ENCODE assay signal across 8 cellular contexts in the genomic region with DNA sequence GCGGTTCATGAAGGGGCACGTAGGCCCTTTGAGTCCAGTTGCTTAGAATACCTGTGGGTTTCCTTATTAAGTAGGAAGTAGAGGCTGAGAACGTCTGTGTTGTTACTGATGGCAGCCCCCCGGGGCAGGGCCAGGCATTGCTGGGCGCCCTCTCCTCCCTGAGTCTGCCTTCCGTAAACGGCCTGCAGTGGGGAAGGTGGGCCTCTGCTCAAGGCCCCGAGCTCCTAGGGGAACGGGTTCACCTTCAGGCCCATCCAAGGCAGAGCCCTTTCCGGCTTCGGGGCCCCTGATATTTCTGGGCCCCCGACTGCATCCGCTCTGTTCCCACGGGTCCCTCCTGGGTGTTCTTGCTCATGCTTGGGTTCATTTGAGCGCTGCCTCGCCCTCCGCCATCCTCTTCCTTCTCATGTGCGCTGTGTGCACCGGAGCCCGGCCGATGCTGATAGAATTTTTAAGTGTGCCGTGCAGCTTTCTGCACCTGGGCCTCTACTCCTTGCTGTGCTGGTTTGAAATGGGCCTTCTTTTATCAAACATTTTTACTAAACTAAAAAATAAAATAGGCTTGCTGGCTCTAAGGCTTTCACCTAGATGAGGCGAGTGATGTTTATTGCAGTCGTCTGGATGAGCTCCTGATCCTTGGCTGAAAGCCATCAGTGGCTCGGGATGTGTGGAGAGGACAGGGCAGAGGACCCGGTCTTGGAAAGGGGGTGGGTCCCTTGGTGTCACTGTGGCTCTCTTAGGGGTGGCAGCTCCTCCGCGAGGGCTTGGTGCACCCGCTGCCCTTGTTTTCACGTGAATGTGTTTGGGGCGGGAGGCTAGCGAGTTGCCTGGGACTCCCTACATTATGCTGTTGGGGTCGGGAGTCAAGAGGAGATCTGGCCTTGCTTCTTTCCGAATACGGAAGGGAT. TPM values are rescaled to one million over a fixed set of nuclear protein-coding genes. Genes with fewer than 3 reads are reported as not detected.
DNase-seq lines count a peak whose midpoint lies in the region; ATAC-seq, FAIRE-seq and TF ChIP-seq lines count a peak whose summit lies in the region.

No MANE protein-coding gene starts in this region.

- H3K4me2 ChIP-seq in H1 (ENCODE audit: insufficient read depth in 1 of 2, low read depth in 2 of 2, low read length in 2 of 2) (peak overlapping the region; percentile 11 to 36; a peak in 3 of 4 replicates), smooth muscle cell (peak overlapping the region; percentile 48)

- intact Hi-C loops in CD8-positive, alpha-beta T cell (cut with DNase I, micrococcal nuclease): loop anchor here in 1 of 2 experiments (2.0 kb wide), 1 partner anchor 16 kb away; no protein-coding TSS in a partner anchor
- intact Hi-C loops in lower leg skin (cut with DNase I; ENCODE audit: low total_unique reads): no loop called here

- H3K4me1 ChIP-seq in CD8-positive, alpha-beta T cell (ENCODE audit: insufficient read depth, low read length): peaks cover 68% of the 10 kb centered on the region
- H3K4me1 ChIP-seq in NT2/D1 (ENCODE audit: insufficient read depth, insufficient read length) (peaks cover 31% of the 10 kb centered on the region), H1 (replicated peaks in 1 of 4; ENCODE audit: control insufficient read depth in 3 of 4, insufficient read depth in 4 of 4, low read length in 3 of 4) (peaks cover 0 to 13% (median 7%) of the 10 kb centered on the region in 4 experiments; a peak in 6 of 7 replicates), smooth muscle cell (ENCODE audit: low read depth) (no peaks in the 10 kb centered on the region)

- no peak for TF ChIP-seq EP300 in H1 (IDR thresholded peaks at IDR 0.05; ENCODE audit: borderline replicate concordance in 1 of 2, low read depth in 2 of 2, low read length in 2 of 2)

- H3K79me2 ChIP-seq in H1 (ENCODE audit: control insufficient read depth in 1 of 2, insufficient read depth in 2 of 2, low read length in 2 of 2) (peaks cover 0 to 65% of the 10 kb centered on the region in 2 experiments; a peak in 2 of 4 replicates), smooth muscle cell (ENCODE audit: low read depth) (peaks cover 35% of the 10 kb centered on the region)

- H3K14ac ChIP-seq in H1 (ENCODE audit: insufficient read length): no peak overlapping the region

- POLR2A ChIA-PET in CD8-positive, alpha-beta T cell (lab: Charles Lee): interaction anchor here (0.6 to 3.2 kb wide), 4 partner anchors 12 to 26 kb away, joined by 3 to 15 read pairs (median 6); a partner anchor contains a TSS
- POLR2A ChIA-PET in H1 (lab: Charles Lee; ENCODE audit: partially characterized antibody): interaction anchor here (1.4 to 6.0 kb wide), 2 partner anchors 13 to 19 kb away, joined by 4 to 41 read pairs; a partner anchor contains a TSS

- CTCF ChIA-PET in CD8-positive, alpha-beta T cell (lab: Charles Lee): interaction anchor here (0.9 to 2.9 kb wide), 4 partner anchors 11 to 29 kb away, joined by 3 to 12 read pairs (median 6); a partner anchor contains a TSS
- CTCF ChIA-PET in H1 (lab: Charles Lee; ENCODE audit: partially characterized antibody): interaction anchor here (0.5 to 2.4 kb wide), 10 partner anchors 7 to 658 kb away, joined by 3 to 15 read pairs (median 3); no protein-coding TSS in a partner anchor

- TF ChIP-seq POLR2A in H1 (IDR thresholded peaks at IDR 0.05; ENCODE audit: control extremely low read depth in 1 of 2, low read depth in 2 of 2, low read length in 2 of 2): no peak
- no peak for TF ChIP-seq POLR2A in lower leg skin (IDR thresholded peaks at IDR 0.05)

- H4K20me1 ChIP-seq in H1 (replicated peaks in 1 of 2; ENCODE audit: control insufficient read depth in 1 of 2, insufficient read depth in 2 of 2, low read length in 2 of 2): peaks cover 3 to 14% of the 10 kb centered on the region in 2 experiments
- peaks cover 70% of the 10 kb centered on the region for H4K20me1 ChIP-seq in smooth muscle cell (ENCODE audit: low read depth)

- H4K8ac ChIP-seq in H1 (ENCODE audit: extremely low read depth, insufficient read depth, low read length): peak overlapping the region; percentile 62

- peak overlapping the region; percentile 78 for H2BK5ac ChIP-seq in H1 (ENCODE audit: low read depth, low read length)

- peaks cover 73% of the 10 kb centered on the region for H3K4me1 Mint-ChIP-seq in CD8-positive, alpha-beta T cell (ENCODE audit: low read depth)

- H3K9me3 ChIP-seq in CD8-positive, alpha-beta T cell (ENCODE audit: low read length): no peaks in the 10 kb centered on the region
- H3K9me3 ChIP-seq in NT2/D1 (ENCODE audit: insufficient read depth, low read length) (no peaks in the 10 kb centered on the region), H1 (ENCODE audit: insufficient read depth in 2 of 2, low read depth in 1 of 2, low read length in 1 of 2) (no peaks in the 10 kb centered on the region), smooth muscle cell (replicated peaks; ENCODE audit: low read depth) (no peaks in the 10 kb centered on the region)

- peaks cover 25% of the 10 kb centered on the region for H3K36me3 Mint-ChIP-seq in CD8-positive, alpha-beta T cell

- H3K23ac ChIP-seq in H1 (ENCODE audit: insufficient read length): no peak overlapping the region

- H2BK120ac ChIP-seq in H1 (replicated peaks; ENCODE audit: low read depth, low read length): no peak overlapping the region

- H3K4me3 ChIP-seq in CD8-positive, alpha-beta T cell (ENCODE audit: low read depth, low read length): no peak overlapping the region
- H3K4me3 ChIP-seq in NT2/D1 (ENCODE audit: insufficient read length, low read depth) (no peak overlapping the region), H1 (ENCODE audit: extremely low read depth in 1 of 4, insufficient read depth in 2 of 4, low read depth in 3 of 4, low read length in 4 of 4) (no peak overlapping the region; a peak in 1 of 8 replicates), smooth muscle cell (no peak overlapping the region), lower leg skin (ENCODE audit: low read depth, poor library complexity, severe bottlenecking) (no peak overlapping the region)

- TF ChIP-seq RAD21 in H1 (IDR thresholded peaks at IDR 0.05 in 1 of 2, conservative IDR thresholded peaks at IDR 0.05 in 1 of 2; ENCODE audit: low read depth in 2 of 2, low read length in 2 of 2): no peak

- 0 out of 2 replicates have a peak overlapping the region, but pooled peaks have one; percentile 75 for H2BK12ac ChIP-seq in H1 (ENCODE audit: low read depth, low read length)

- H3K9ac ChIP-seq in NT2/D1 (ENCODE audit: insufficient read length, low read depth): peak overlapping the region; percentile 70
- H3K9ac ChIP-seq in H1 (replicated peaks in 1 of 4; ENCODE audit: extremely low read depth in 1 of 4, low read depth in 3 of 4, low read length in 3 of 4): no peak overlapping the region
- H3K9ac ChIP-seq in smooth muscle cell (ENCODE audit: low read depth): peak overlapping the region; percentile 37

- no peak overlapping the region for H4K91ac ChIP-seq in H1 (replicated peaks; ENCODE audit: insufficient read length, low read length)

- no peaks in the 10 kb centered on the region for H3K9me3 Mint-ChIP-seq in CD8-positive, alpha-beta T cell

- H3K23me2 ChIP-seq in H1 (ENCODE audit: low read depth, low read length): no peaks in the 10 kb centered on the region

- H2AFZ ChIP-seq in H1 (ENCODE audit: low read length) (no peak overlapping the region), smooth muscle cell (ENCODE audit: low read depth) (no peak overlapping the region)

- no peak overlapping the region for H3K56ac ChIP-seq in H1 (replicated peaks; ENCODE audit: insufficient read length, low read depth, low read length)

- H2AK5ac ChIP-seq in H1 (ENCODE audit: low read depth, low read length): no peak overlapping the region

- no peaks in the 10 kb centered on the region for H3K36me3 ChIP-seq in CD8-positive, alpha-beta T cell (ENCODE audit: insufficient read depth, low read length)
- H3K36me3 ChIP-seq in NT2/D1 (ENCODE audit: insufficient read depth, insufficient read length, low read length): peaks cover 19% of the 10 kb centered on the region
- H3K36me3 ChIP-seq in H1 (ENCODE audit: control insufficient read depth in 2 of 4, insufficient read depth in 4 of 4, low read length in 3 of 4): no peaks in the 10 kb centered on the region
- H3K36me3 ChIP-seq in smooth muscle cell (ENCODE audit: low read depth): no peaks in the 10 kb centered on the region

- WGBS in H1 (ENCODE audit: extremely low coverage in 1 of 2, insufficient coverage in 1 of 2, insufficient read length in 1 of 2, insufficient replicate concordance in 2 of 2, low coverage in 1 of 2, low lambda C conversion rate in 2 of 2, missing lambda C conversion rate in 1 of 2), 2 experiments: 89% methylated on average over 35 of the region's 35 CpGs; no CpG with 5 or more reads in 1 of the 2 experiments
- WGBS in smooth muscle cell (ENCODE audit: low lambda C conversion rate): 82% methylated on average over 35 of the region's 35 CpGs
- 62 to 66% methylated on average over 35 of the region's 35 CpGs for WGBS in lower leg skin, 2 donors

- no peaks in the 10 kb centered on the region for H3K27me3 ChIP-seq in CD8-positive, alpha-beta T cell (ENCODE audit: insufficient read depth, low read length)
- H3K27me3 ChIP-seq in NT2/D1 (ENCODE audit: insufficient read depth, insufficient read length) (no peaks in the 10 kb centered on the region), H1 (replicated peaks in 1 of 4; ENCODE audit: control insufficient read depth in 3 of 4, extremely low read depth in 1 of 4, insufficient read depth in 3 of 4, low read length in 3 of 4) (no peaks in the 10 kb centered on the region), smooth muscle cell (ENCODE audit: low read depth) (no peaks in the 10 kb centered on the region)

- peak overlapping the region; percentile 73 for H3K4me3 Mint-ChIP-seq in CD8-positive, alpha-beta T cell

- peak in 1 of 7 experiments; percentile 21 for DNase-seq in CD8-positive, alpha-beta T cell
- no peak for DNase-seq in NT2/D1 (ENCODE audit: low read depth, low spot score)
- no peak for DNase-seq in H1 (ENCODE audit: low read depth in 1 of 2, low spot score in 2 of 2)
- no peak for DNase-seq in smooth muscle cell (lab: John Stamatoyannopoulos, UW; ENCODE audit: unreplicated experiment)
- DNase-seq in lower leg skin (ENCODE audit: low spot score in 2 of 2): no peak
- DNase-seq in NCI-H1092 (lab: John Stamatoyannopoulos, UW): no peak
- no peak for DNase-seq in KG1 (lab: John Stamatoyannopoulos, UW)

- H3F3A ChIP-seq in smooth muscle cell (ENCODE audit: low read depth): no peaks in the 10 kb centered on the region

- no peak overlapping the region for H3K4ac ChIP-seq in H1 (replicated peaks; ENCODE audit: insufficient read length, low read depth, low read length)

- peak overlapping the region; percentile 95 for H3K27ac Mint-ChIP-seq in CD8-positive, alpha-beta T cell

- no peaks in the 10 kb centered on the region for H3K27me3 Mint-ChIP-seq in CD8-positive, alpha-beta T cell (ENCODE audit: low read depth)

- H3K27ac ChIP-seq in CD8-positive, alpha-beta T cell (ENCODE audit: low read depth, low read length): peak overlapping the region; percentile 35
- H3K27ac ChIP-seq in H1 (ENCODE audit: low read depth, low read length) (peak overlapping the region; percentile 27; the same call in 1 of the 2 replicates), smooth muscle cell (ENCODE audit: low read depth) (peak overlapping the region; percentile 89)

- H3K18ac ChIP-seq in H1 (ENCODE audit: extremely low read depth, low read length): no peak overlapping the region

- H2BK15ac ChIP-seq in H1 (ENCODE audit: low read length): no peak overlapping the region

- FAIRE-seq in H1 (lab: Jason Lieb, UNC): no peak

- peak; percentile 39 for ATAC-seq in CD8-positive, alpha-beta T cell
- ATAC-seq in GM21367 (IDR thresholded peaks at IDR 0.05; ENCODE audit: unreplicated experiment): peak; percentile 17

- H4K5ac ChIP-seq in H1 (ENCODE audit: insufficient read length, low read depth, low read length): peak overlapping the region; percentile 28

- H2BK20ac ChIP-seq in H1 (ENCODE audit: low read length): no peak overlapping the region

- H3K79me1 ChIP-seq in H1 (ENCODE audit: low read depth, low read length): peaks cover 15% of the 10 kb centered on the region

- no peak for TF ChIP-seq CTCF in CD8-positive, alpha-beta T cell (IDR thresholded peaks at IDR 0.05)
- TF ChIP-seq CTCF in H1 (IDR thresholded peaks at IDR 0.05; ENCODE audit: control extremely low read depth in 1 of 3, insufficient read depth in 1 of 3, low read depth in 1 of 3, low read length in 3 of 3) (no peak), smooth muscle cell (IDR thresholded peaks at IDR 0.05; ENCODE audit: borderline replicate concordance, insufficient read depth, poor library complexity, severe bottlenecking) (no peak), lower leg skin (IDR thresholded peaks at IDR 0.05) (no peak)

RNA-seq across cellular contexts. Expression of a gene that starts 12.3 kb away (rescaled TPM):
- total RNA-seq in CD8-positive, alpha-beta T cell: 10 to 100 TPM; 21.8 to 27.4 TPM
- 18.4 and 19.0 TPM in 2 replicates for total RNA-seq in H1 (2021; fragmentation: NEBNext Ultra II Directional; extraction: Animal tissue kit (Norgen Biotek cat#: 25700))
- polyA plus RNA-seq in H1 (2011; rRNA removed) (11.9 and 14.0 TPM in 2 replicates), smooth muscle cell (14.4 and 19.2 TPM in 2 replicates)
- 11.3 TPM for polyA plus RNA-seq in H1 (2011; cell fraction: cytosol; rRNA removed)
- polyA plus RNA-seq in H1 (2011; cell fraction: nucleus; rRNA removed): 11.6 TPM
- 11.4 to 14.8 TPM (median 13.5 TPM) in 4 replicates for polyA plus RNA-seq in H1 (2012, experiment 1 of 2)
- polyA plus RNA-seq in H1 (2012, experiment 2 of 2): 14.1 TPM
- polyA plus RNA-seq in H1 (2013, experiment 1 of 2): 9.6 TPM
- polyA plus RNA-seq in H1 (2013, experiment 2 of 2): 9.5 TPM
- 10.9 and 12.5 TPM in 2 replicates for polyA minus RNA-seq in H1 (2011; rRNA and poly(A)+ RNA removed)
- polyA minus RNA-seq in H1 (2011; cell fraction: cytosol; rRNA and poly(A)+ RNA removed): 11.4 TPM
- polyA minus RNA-seq in H1 (2011; cell fraction: nucleus; rRNA and poly(A)+ RNA removed): 19.0 TPM
- total RNA-seq in smooth muscle cell (7.2 and 12.5 TPM in 2 replicates), lower leg skin (10 to 100 TPM; 21.8 to 32.3 (median 31.6) TPM)

RNA-seq across cellular contexts. Expression of a gene that starts 36.7 kb away (rescaled TPM):
- total RNA-seq in CD8-positive, alpha-beta T cell: 10 to 100 TPM; 93.5 to 95.0 TPM
- 59.0 TPM in 2 replicates for total RNA-seq in H1 (2021; fragmentation: NEBNext Ultra II Directional; extraction: Animal tissue kit (Norgen Biotek cat#: 25700))
- 26.6 and 31.5 TPM in 2 replicates for polyA plus RNA-seq in H1 (2011; rRNA removed)
- 37.5 TPM for polyA plus RNA-seq in H1 (2011; cell fraction: cytosol; rRNA removed)
- polyA plus RNA-seq in H1 (2011; cell fraction: nucleus; rRNA removed): 33.7 TPM
- 36.8 to 41.7 TPM (median 38.9 TPM) in 4 replicates for polyA plus RNA-seq in H1 (2012, experiment 1 of 2)
- polyA plus RNA-seq in H1 (2012, experiment 2 of 2): 32.8 TPM
- 27.6 TPM for polyA plus RNA-seq in H1 (2013, experiment 1 of 2)
- 28.7 TPM for polyA plus RNA-seq in H1 (2013, experiment 2 of 2)
- polyA minus RNA-seq in H1 (2011; rRNA and poly(A)+ RNA removed): 55.9 and 58.7 TPM in 2 replicates
- polyA minus RNA-seq in H1 (2011; cell fraction: cytosol; rRNA and poly(A)+ RNA removed): 36.6 TPM
- 26.0 TPM for polyA minus RNA-seq in H1 (2011; cell fraction: nucleus; rRNA and poly(A)+ RNA removed)
- 25.4 and 30.7 TPM in 2 replicates for total RNA-seq in smooth muscle cell
- polyA plus RNA-seq in smooth muscle cell: 23.3 and 25.6 TPM in 2 replicates
- 10 to 100 TPM; 38.9 to 49.6 (median 41.5) TPM for total RNA-seq in lower leg skin

Comparison
In these comparisons a context has a peak if more than half of its experiments do, and no peak if none do; other contexts are left out.
1. H3K27ac ChIP-seq: peak in every context shown above with its lines; median percentile 89 in smooth muscle cell; 35 in CD8-positive, alpha-beta T cell; 27 in H1.
2. H3K9ac ChIP-seq: peak in NT2/D1 (single experiment) and smooth muscle cell (single experiment); none in H1 (0 of 4).